Comparison of ENCODE assay signal across 1 cellular context in the genomic region with DNA sequence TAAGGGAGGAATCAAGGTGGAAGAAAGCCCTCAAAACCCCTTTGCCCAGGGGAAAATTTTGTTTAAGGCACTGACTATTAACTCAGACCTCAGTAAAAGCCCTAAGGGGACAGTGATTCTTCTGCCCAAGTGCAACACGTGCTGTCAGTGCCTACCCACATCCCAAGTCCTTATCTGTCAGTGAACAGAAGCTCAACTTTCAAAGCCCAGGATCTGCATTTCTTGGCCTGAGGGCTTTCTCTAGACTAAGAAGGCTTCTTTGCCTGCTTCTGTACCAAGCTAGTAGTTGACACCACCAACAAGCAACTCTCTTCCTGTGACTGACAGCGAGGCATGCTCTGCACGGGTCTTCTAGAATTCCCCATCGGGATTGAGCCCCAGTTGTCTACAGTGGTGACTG.
TF ChIP-seq lines count a peak whose summit lies in the region.

No MANE protein-coding gene starts in this region.

TF ChIP-seq in HepG2, 621 proteins besides CTCF, POLR2A, EP300 and RAD21 (continued from another document):
- TF ChIP-seq, protein P1, sequence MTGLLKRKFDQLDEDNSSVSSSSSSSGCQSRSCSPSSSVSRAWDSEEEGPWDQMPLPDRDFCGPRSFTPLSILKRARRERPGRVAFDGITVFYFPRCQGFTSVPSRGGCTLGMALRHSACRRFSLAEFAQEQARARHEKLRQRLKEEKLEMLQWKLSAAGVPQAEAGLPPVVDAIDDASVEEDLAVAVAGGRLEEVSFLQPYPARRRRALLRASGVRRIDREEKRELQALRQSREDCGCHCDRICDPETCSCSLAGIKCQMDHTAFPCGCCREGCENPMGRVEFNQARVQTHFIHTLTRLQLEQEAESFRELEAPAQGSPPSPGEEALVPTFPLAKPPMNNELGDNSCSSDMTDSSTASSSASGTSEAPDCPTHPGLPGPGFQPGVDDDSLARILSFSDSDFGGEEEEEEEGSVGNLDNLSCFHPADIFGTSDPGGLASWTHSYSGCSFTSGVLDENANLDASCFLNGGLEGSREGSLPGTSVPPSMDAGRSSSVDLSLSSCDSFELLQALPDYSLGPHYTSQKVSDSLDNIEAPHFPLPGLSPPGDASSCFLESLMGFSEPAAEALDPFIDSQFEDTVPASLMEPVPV (CRISPR knock-in tag; IDR thresholded peaks at IDR 0.05): no peak
- TF ChIP-seq, protein P2, sequence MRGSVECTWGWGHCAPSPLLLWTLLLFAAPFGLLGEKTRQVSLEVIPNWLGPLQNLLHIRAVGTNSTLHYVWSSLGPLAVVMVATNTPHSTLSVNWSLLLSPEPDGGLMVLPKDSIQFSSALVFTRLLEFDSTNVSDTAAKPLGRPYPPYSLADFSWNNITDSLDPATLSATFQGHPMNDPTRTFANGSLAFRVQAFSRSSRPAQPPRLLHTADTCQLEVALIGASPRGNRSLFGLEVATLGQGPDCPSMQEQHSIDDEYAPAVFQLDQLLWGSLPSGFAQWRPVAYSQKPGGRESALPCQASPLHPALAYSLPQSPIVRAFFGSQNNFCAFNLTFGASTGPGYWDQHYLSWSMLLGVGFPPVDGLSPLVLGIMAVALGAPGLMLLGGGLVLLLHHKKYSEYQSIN (CRISPR knock-in tag; IDR thresholded peaks at IDR 0.05; ENCODE audit: borderline replicate concordance): no peak
- TF ChIP-seq ZNF160 (CRISPR knock-in tag; IDR thresholded peaks at IDR 0.05) (no peak), GZF1 (CRISPR knock-in tag; IDR thresholded peaks at IDR 0.05) (no peak), ZNF737 (CRISPR knock-in tag; IDR thresholded peaks at IDR 0.05; ENCODE audit: borderline replicate concordance) (no peak), CBFB (CRISPR knock-in tag; IDR thresholded peaks at IDR 0.05) (no peak), SMAD9 (CRISPR knock-in tag; IDR thresholded peaks at IDR 0.05) (no peak)
TF ChIP-seq in HepG2: peak in this region for 0.
